10 cellular contexts compared by ENCODE assay signal in the genomic region with DNA sequence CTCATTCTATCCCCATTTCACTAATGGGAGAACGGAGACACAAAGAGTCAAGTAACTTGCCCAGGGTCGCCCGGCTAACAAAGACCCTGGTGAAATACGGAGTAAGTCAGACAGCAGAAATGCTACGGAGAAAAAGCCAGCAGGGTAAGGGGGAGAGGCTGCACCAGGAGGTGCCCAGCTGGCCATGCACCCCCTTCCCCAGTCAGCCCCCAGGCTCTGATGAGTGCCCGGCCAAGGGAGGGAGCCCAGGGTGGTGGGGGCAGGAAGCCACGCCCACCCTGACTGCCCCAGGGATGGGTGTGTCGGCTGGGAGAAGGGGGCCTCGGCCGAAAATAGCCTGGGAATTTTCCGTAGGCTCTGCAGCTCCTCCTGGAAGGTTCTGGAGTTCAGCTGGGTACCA. TPM values are rescaled to one million over a fixed set of nuclear protein-coding genes. Genes with fewer than 3 reads are reported as not detected.
DNase-seq lines count a peak whose midpoint lies in the region; ATAC-seq and TF ChIP-seq lines count a peak whose summit lies in the region.
"Had no signal": no experiment of that assay in that cellular context is flagged by ENCODE, and none has a peak within 500 bp of the region (broad histone marks: within the 10 kb centered on the region; RNA-seq: fewer than 3 reads in every experiment).

No MANE protein-coding gene starts in this region.

- peaks cover 33% of the 10 kb centered on the region for H3K4me1 ChIP-seq in CD4-positive, CD25-positive, alpha-beta regulatory T cell (ENCODE audit: control insufficient read depth, insufficient read depth, low read length, poor library complexity, severe bottlenecking)
- peaks cover 57% of the 10 kb centered on the region for H3K4me1 ChIP-seq in HUES48 (ENCODE audit: control insufficient read depth, insufficient read depth, low read length)

- H3K36me3 Mint-ChIP-seq in CD4-positive, CD25-positive, alpha-beta regulatory T cell = peaks cover 3% of the 10 kb centered on the region
- H3K36me3 Mint-ChIP-seq in effector memory CD8-positive, alpha-beta T cell (ENCODE audit: insufficient read depth) = peaks cover 9% of the 10 kb centered on the region
- H3K36me3 Mint-ChIP-seq in neural crest cell (ENCODE audit: low read depth) = no peaks in the 10 kb centered on the region
- H3K36me3 Mint-ChIP-seq in activated naive CD4-positive, alpha-beta T cell treated with anti-CD3 and anti-CD28 coated beads for 36 hours (ENCODE audit: low read depth) = peaks cover 5% of the 10 kb centered on the region

- H3K4me1 Mint-ChIP-seq in CD4-positive, CD25-positive, alpha-beta regulatory T cell = peaks cover 0 to 58% (median 40%) of the 10 kb centered on the region in 4 donors
- peaks cover 38 to 47% of the 10 kb centered on the region in 2 donors for H3K4me1 Mint-ChIP-seq in effector memory CD8-positive, alpha-beta T cell (ENCODE audit: low read depth in 2 of 2)
- H3K4me1 Mint-ChIP-seq in neural crest cell = peaks cover 63% of the 10 kb centered on the region
- H3K4me1 Mint-ChIP-seq in activated naive CD4-positive, alpha-beta T cell treated with anti-CD3 and anti-CD28 coated beads for 36 hours (ENCODE audit: low read depth) = peaks cover 28% of the 10 kb centered on the region

- H3K4me3 ChIP-seq in CD4-positive, CD25-positive, alpha-beta regulatory T cell (ENCODE audit: low read depth, low read length) = no peak overlapping the region
- H3K4me3 ChIP-seq in HUES48 (ENCODE audit: low read depth, low read length) = no peak overlapping the region

- no peak for DNase-seq in CD4-positive, CD25-positive, alpha-beta regulatory T cell
- no peak for DNase-seq in effector memory CD8-positive, alpha-beta T cell
- DNase-seq in neural crest cell (ENCODE audit: low read depth, low spot score) (no peak), AG20443 (ENCODE audit: low spot score) (no peak), HK-2 (ENCODE audit: unreplicated experiment) (no peak)
- DNase-seq in activated naive CD4-positive, alpha-beta T cell treated with anti-CD3 and anti-CD28 coated beads for 36 hours = no peak
- DNase-seq: activated CD8-positive, alpha-beta memory T cell treated with anti-CD3 and anti-CD28 coated beads, Interleukin-2, amount 50 U/mL, for 48 hours had no signal

- intact Hi-C loops in activated naive CD4-positive, alpha-beta T cell treated with anti-CD3 and anti-CD28 coated beads for 36 hours (cut with micrococcal nuclease) = no loop called here

- peaks cover 6% of the 10 kb centered on the region for H3K36me3 ChIP-seq in CD4-positive, CD25-positive, alpha-beta regulatory T cell (ENCODE audit: control insufficient read depth, insufficient read depth, low read length)
- H3K36me3 ChIP-seq in HUES48 (ENCODE audit: control insufficient read depth, insufficient read depth, low read length) = peaks cover 17% of the 10 kb centered on the region

- H3K27me3 Mint-ChIP-seq in CD4-positive, CD25-positive, alpha-beta regulatory T cell = no peaks in the 10 kb centered on the region
- no peaks in the 10 kb centered on the region for H3K27me3 Mint-ChIP-seq in effector memory CD8-positive, alpha-beta T cell
- H3K27me3 Mint-ChIP-seq in neural crest cell (ENCODE audit: low read depth) = peaks cover 11% of the 10 kb centered on the region
- H3K27me3 Mint-ChIP-seq in activated naive CD4-positive, alpha-beta T cell treated with anti-CD3 and anti-CD28 coated beads for 36 hours (ENCODE audit: low read depth) = no peaks in the 10 kb centered on the region

- H3K4me3 Mint-ChIP-seq in CD4-positive, CD25-positive, alpha-beta regulatory T cell = peak overlapping the region in 3 of 4 donors; percentile 52 to 86 (median 63)
- H3K4me3 Mint-ChIP-seq in effector memory CD8-positive, alpha-beta T cell = no peak overlapping the region
- peak overlapping the region; percentile 87 for H3K4me3 Mint-ChIP-seq in neural crest cell
- no peak overlapping the region for H3K4me3 Mint-ChIP-seq in activated naive CD4-positive, alpha-beta T cell treated with anti-CD3 and anti-CD28 coated beads for 36 hours

- no peaks in the 10 kb centered on the region for H3K9me3 Mint-ChIP-seq in CD4-positive, CD25-positive, alpha-beta regulatory T cell
- no peaks in the 10 kb centered on the region for H3K9me3 Mint-ChIP-seq in effector memory CD8-positive, alpha-beta T cell
- H3K9me3 Mint-ChIP-seq in neural crest cell = no peaks in the 10 kb centered on the region
- H3K9me3 Mint-ChIP-seq in activated naive CD4-positive, alpha-beta T cell treated with anti-CD3 and anti-CD28 coated beads for 36 hours = no peaks in the 10 kb centered on the region

- no peak overlapping the region for H3K9ac ChIP-seq in HUES48 (ENCODE audit: low read depth, low read length)

- ATAC-seq in CD4-positive, CD25-positive, alpha-beta regulatory T cell (ENCODE audit: low read depth in 2 of 2) = no peak
- ATAC-seq in effector memory CD8-positive, alpha-beta T cell (replicated peaks) = no peak
- no peak for ATAC-seq in GM21717 (IDR thresholded peaks at IDR 0.05; ENCODE audit: unreplicated experiment)

- TF ChIP-seq CTCF in neural crest cell (conservative IDR thresholded peaks at IDR 0.05) = no peak

- CTCF ChIA-PET in activated naive CD4-positive, alpha-beta T cell treated with anti-CD3 and anti-CD28 coated beads for 36 hours (lab: Charles Lee) = interaction anchor here (1.4 to 2.8 kb wide), 2 partner anchors 9 to 16 kb away, joined by 5 to 17 read pairs; no protein-coding TSS in a partner anchor

- H3K27ac Mint-ChIP-seq in CD4-positive, CD25-positive, alpha-beta regulatory T cell = peak overlapping the region; percentile 52 to 93 (median 79)
- peak overlapping the region; percentile 59 to 71 for H3K27ac Mint-ChIP-seq in effector memory CD8-positive, alpha-beta T cell
- peak overlapping the region; percentile 28 for H3K27ac Mint-ChIP-seq in neural crest cell (ENCODE audit: unreplicated experiment)
- no peak overlapping the region for H3K27ac Mint-ChIP-seq in activated naive CD4-positive, alpha-beta T cell treated with anti-CD3 and anti-CD28 coated beads for 36 hours

- no peak overlapping the region for H3K27ac ChIP-seq in CD4-positive, CD25-positive, alpha-beta regulatory T cell (ENCODE audit: insufficient read depth, low read length, poor library complexity, severe bottlenecking)
- peak overlapping the region; percentile 43 for H3K27ac ChIP-seq in HUES48 (ENCODE audit: low read depth, low read length)
- H3K27ac ChIP-seq: HL-60 had no signal

- no peaks in the 10 kb centered on the region for H3K27me3 ChIP-seq in CD4-positive, CD25-positive, alpha-beta regulatory T cell (ENCODE audit: control insufficient read depth, insufficient read depth, low read length)
- no peaks in the 10 kb centered on the region for H3K27me3 ChIP-seq in HUES48 (ENCODE audit: control insufficient read depth, insufficient read depth, low read length)

- no peaks in the 10 kb centered on the region for H3K9me3 ChIP-seq in CD4-positive, CD25-positive, alpha-beta regulatory T cell (ENCODE audit: control insufficient read depth in 2 of 2, low read length in 2 of 2)
- H3K9me3 ChIP-seq in HUES48 (ENCODE audit: control insufficient read depth, insufficient read depth, low read length) = no peaks in the 10 kb centered on the region

RNA-seq across cellular contexts. Expression of gene CARHSP1, which starts 4.3 kb away (rescaled TPM):
- 55.3 TPM for total RNA-seq in CD4-positive, CD25-positive, alpha-beta regulatory T cell
- 10 to 100 TPM; 72.4 to 94.8 (median 76.9) TPM for polyA plus RNA-seq in CD4-positive, CD25-positive, alpha-beta regulatory T cell
- total RNA-seq in neural crest cell = 147 and 152 TPM in 2 replicates
- total RNA-seq in activated naive CD4-positive, alpha-beta T cell treated with anti-CD3 and anti-CD28 coated beads for 36 hours = 10 to 100 TPM; 46.5 to 49.6 TPM

RNA-seq across cellular contexts. Expression of gene LITAFD, which starts 17.7 kb away (rescaled TPM):
- not detected for total RNA-seq in CD4-positive, CD25-positive, alpha-beta regulatory T cell
- polyA plus RNA-seq in CD4-positive, CD25-positive, alpha-beta regulatory T cell = not detected
- not detected in 2 replicates for total RNA-seq in neural crest cell
- not detected for total RNA-seq in activated naive CD4-positive, alpha-beta T cell treated with anti-CD3 and anti-CD28 coated beads for 36 hours

Comparison
In these comparisons a context has a peak if more than half of its experiments do, and no peak if none do; other contexts are left out.
1. H3K4me3 Mint-ChIP-seq: peak in CD4-positive, CD25-positive, alpha-beta regulatory T cell (3 of 4) and neural crest cell (single experiment); none in effector memory CD8-positive, alpha-beta T cell (0 of 2) and activated naive CD4-positive, alpha-beta T cell treated with anti-CD3 and anti-CD28 coated beads for 36 hours (single experiment).